In genomic region chr7:6107924-6108323, GRCh38 we compare ENCODE assay signal across 21 cellular contexts.
"Had no signal": no experiment of that assay in that cellular context is flagged by ENCODE, and none has a peak within 500 bp of the region (broad histone marks: within the 10 kb centered on the region; RNA-seq: fewer than 3 reads in every experiment).

No MANE protein-coding gene starts in this region.

- DNase-seq: activated CD4-positive, alpha-beta memory T cell treated with anti-CD3 and anti-CD28 coated beads for 36 hours; activated CD4-positive, alpha-beta T cell treated with anti-CD3 and anti-CD28 coated beads for 48 hours; activated CD4-positive, CD25-positive, alpha-beta regulatory T cell; activated naive CD8-positive, alpha-beta T cell treated with anti-CD3 and anti-CD28 coated beads for 36 hours; effector CD4-positive, alpha-beta T cell; foreskin keratinocyte; kidney glomerular epithelial cell; left ventricle myocardium inferior; naive thymus-derived CD4-positive, alpha-beta T cell; stimulated activated CD4-positive, alpha-beta T cell treated with anti-CD3 and anti-CD28 coated beads, Interleukin-4, amount 100 ng/mL, for 24 hours; stimulated activated naive CD8-positive, alpha-beta T cell treated with anti-CD3 and anti-CD28 coated beads, Interleukin-15, amount 100 ng/mL, for 72 hours; T1000; uterus had no signal

- H3K9me3 ChIP-seq: left ventricle myocardium inferior, ovary, prostate gland, suprapubic skin, tibial nerve, uterus had no signal

- H3K27me3 Mint-ChIP-seq: activated CD4-positive, alpha-beta memory T cell treated with anti-CD3 and anti-CD28 coated beads for 36 hours; activated naive CD8-positive, alpha-beta T cell treated with anti-CD3 and anti-CD28 coated beads for 36 hours; activated T-helper 17 cell treated with anti-CD3 and anti-CD28 coated beads, Interleukin-2, amount 50 U/mL, for 72 hours; dendritic cell treated with granulocyte-macrophage colony-stimulating factor and Interleukin-4, amounts not matched to agents 40 ng/mL and 50 ng/mL, for 4 days; naive thymus-derived CD4-positive, alpha-beta T cell; stimulated activated naive CD8-positive, alpha-beta T cell treated with anti-CD3 and anti-CD28 coated beads, Interleukin-15, amount 100 ng/mL, for 72 hours had no signal

- H3K27ac ChIP-seq: foreskin keratinocyte, hepatocyte, left ventricle myocardium inferior, ovary, prostate gland, suprapubic skin, tibial nerve, uterus had no signal

- H3K36me3 ChIP-seq: ovary, prostate gland, uterus had no signal

- H3K4me3 ChIP-seq: hepatocyte, left ventricle myocardium inferior, ovary, prostate gland, suprapubic skin, tibial nerve, uterus had no signal

- ATAC-seq: activated T-helper 17 cell treated with anti-CD3 and anti-CD28 coated beads, Interleukin-2, amount 50 U/mL, for 72 hours; foreskin keratinocyte; naive thymus-derived CD4-positive, alpha-beta T cell; stimulated activated naive CD8-positive, alpha-beta T cell treated with anti-CD3 and anti-CD28 coated beads, Interleukin-15, amount 100 ng/mL, for 72 hours had no signal

- H3K27ac Mint-ChIP-seq: activated CD4-positive, alpha-beta memory T cell treated with anti-CD3 and anti-CD28 coated beads for 36 hours; activated naive CD8-positive, alpha-beta T cell treated with anti-CD3 and anti-CD28 coated beads for 36 hours; dendritic cell treated with granulocyte-macrophage colony-stimulating factor and Interleukin-4, amounts not matched to agents 40 ng/mL and 50 ng/mL, for 4 days; T-helper 1 cell treated with Interleukin-12 subunit alpha and Interleukin-12 subunit beta and Interleukin-4 antibody, amounts not matched to agents 30 μg/mL and 1 μg/mL, for 36 hours had no signal

- H3K4me3 Mint-ChIP-seq: activated CD4-positive, alpha-beta memory T cell treated with anti-CD3 and anti-CD28 coated beads for 36 hours; activated naive CD8-positive, alpha-beta T cell treated with anti-CD3 and anti-CD28 coated beads for 36 hours; dendritic cell treated with granulocyte-macrophage colony-stimulating factor and Interleukin-4, amounts not matched to agents 40 ng/mL and 50 ng/mL, for 4 days had no signal

- H3K4me2 ChIP-seq: hepatocyte had no signal

- H2AFZ ChIP-seq: hepatocyte had no signal

- H3K4me1 ChIP-seq: foreskin keratinocyte, prostate gland had no signal

- H3K9me3 Mint-ChIP-seq: activated CD4-positive, alpha-beta memory T cell treated with anti-CD3 and anti-CD28 coated beads for 36 hours; activated naive CD8-positive, alpha-beta T cell treated with anti-CD3 and anti-CD28 coated beads for 36 hours; activated T-helper 17 cell treated with anti-CD3 and anti-CD28 coated beads, Interleukin-2, amount 50 U/mL, for 72 hours; dendritic cell treated with granulocyte-macrophage colony-stimulating factor and Interleukin-4, amounts not matched to agents 40 ng/mL and 50 ng/mL, for 4 days; stimulated activated naive CD8-positive, alpha-beta T cell treated with anti-CD3 and anti-CD28 coated beads, Interleukin-15, amount 100 ng/mL, for 72 hours; T-helper 1 cell treated with Interleukin-12 subunit alpha and Interleukin-12 subunit beta and Interleukin-4 antibody, amounts not matched to agents 30 μg/mL and 1 μg/mL, for 36 hours had no signal

- H3K27me3 ChIP-seq: foreskin keratinocyte, hepatocyte, ovary, suprapubic skin, tibial nerve, uterus had no signal
